ENCODE assay signal across 8 cellular contexts in genomic region chr10:27155073-27155754, GRCh38. TPM values are rescaled to one million over a fixed set of nuclear protein-coding genes. Genes with fewer than 3 reads are reported as not detected.
DNase-seq lines count a peak whose midpoint lies in the region; ATAC-seq, FAIRE-seq and TF ChIP-seq lines count a peak whose summit lies in the region.

Gene MASTL, plus strand, starts transcription at chr10:27155352. Its CDS starts 75 bp downstream, at chr10:27155427.

- H3K36me3 Mint-ChIP-seq in HFFc6 (ENCODE audit: low read depth), result peaks cover 35% of the 10 kb centered on the region
- H3K36me3 Mint-ChIP-seq in activated naive CD8-positive, alpha-beta T cell treated with anti-CD3 and anti-CD28 coated beads, Interleukin-2, amount 50 U/mL, for 24 hours (ENCODE audit: low read depth), result peaks cover 51% of the 10 kb centered on the region

- DNase-seq in GM12864 (ENCODE audit: low read depth), result peak; percentile 82
- DNase-seq in HFFc6, result peak; percentile 88
- DNase-seq in NAMALWA (ENCODE audit: low spot score), result peak; percentile 97
- peak; percentile 84 for DNase-seq in SW480 (ENCODE audit: low spot score)
- peak; percentile 95 for DNase-seq in activated naive CD8-positive, alpha-beta T cell treated with anti-CD3 and anti-CD28 coated beads, Interleukin-2, amount 50 U/mL, for 24 hours
- peak; percentile 96 for DNase-seq in Right ventricle myocardium superior
- DNase-seq in pancreas, result peak; percentile 89 to 96 (median 92)
- peak; percentile 95 to 96 for DNase-seq in tibial artery

- no peaks in the 10 kb centered on the region for H3K9me3 ChIP-seq in pancreas
- no peaks in the 10 kb centered on the region for H3K9me3 ChIP-seq in tibial artery

- peak; percentile 81 for ATAC-seq in activated naive CD8-positive, alpha-beta T cell treated with anti-CD3 and anti-CD28 coated beads, Interleukin-2, amount 50 U/mL, for 24 hours
- ATAC-seq in Right ventricle myocardium superior (ENCODE audit: poor library complexity) (peak; percentile 97), pancreas (peak; percentile 90 to 95 (median 92))

- peak within 1 kb of the TSS; percentile 92 for H3K4me3 ChIP-seq in GM12864 (ENCODE audit: low read depth, low read length)
- peak within 1 kb of the TSS; percentile 52 to 86 (median 83) for H3K4me3 ChIP-seq in pancreas
- peak within 1 kb of the TSS; percentile 61 to 94 for H3K4me3 ChIP-seq in tibial artery

- H3K27ac ChIP-seq in pancreas (peak within 1 kb of the TSS; percentile 96 to 99 (median 98)), tibial artery (peak within 1 kb of the TSS; percentile 95 to 100)

- intact Hi-C loops in Right ventricle myocardium superior (cut with DNase I) (no loop called here), pancreas (cut with DNase I) (no loop called here), tibial artery (cut with DNase I; ENCODE audit: low total_unique reads) (loop anchor here (5.0 kb wide), 1 partner anchor 87 kb away; the partner anchor contains the start of gene ACBD5)

- 0% methylated on average over 53 to 55 of the region's 55 CpGs for WGBS in pancreas, 2 donors

- FAIRE-seq in pancreas (lab: Jason Lieb, UNC), result no peak

- TF ChIP-seq CTCF in GM12864 (IDR thresholded peaks at IDR 0.05; ENCODE audit: low read depth, low read length, missing control alignments) (no peak), HFFc6 (IDR thresholded peaks at IDR 0.05) (no peak), pancreas (IDR thresholded peaks at IDR 0.05) (no peak), tibial artery (IDR thresholded peaks at IDR 0.05) (no peak)

- peak within 1 kb of the TSS; percentile 100 for H3K27ac Mint-ChIP-seq in HFFc6
- H3K27ac Mint-ChIP-seq in activated naive CD8-positive, alpha-beta T cell treated with anti-CD3 and anti-CD28 coated beads, Interleukin-2, amount 50 U/mL, for 24 hours, result peak within 1 kb of the TSS; percentile 100

- peaks cover 0 to 3% (median 0%) of the 10 kb centered on the region in 3 donors for H3K36me3 ChIP-seq in pancreas
- H3K36me3 ChIP-seq in tibial artery, result peaks cover 0 to 12% (median 9%) of the 10 kb centered on the region in 3 donors

- H3K27me3 ChIP-seq in pancreas (no peaks in the 10 kb centered on the region), tibial artery (no peaks in the 10 kb centered on the region)

- H3K4me1 ChIP-seq in pancreas, result peaks cover 0 to 20% (median 13%) of the 10 kb centered on the region in 3 donors
- H3K4me1 ChIP-seq in tibial artery, result peaks cover 0 to 37% (median 14%) of the 10 kb centered on the region in 4 donors

- H3K27me3 Mint-ChIP-seq in HFFc6 (ENCODE audit: insufficient read depth), result peaks cover 13% of the 10 kb centered on the region
- H3K27me3 Mint-ChIP-seq in activated naive CD8-positive, alpha-beta T cell treated with anti-CD3 and anti-CD28 coated beads, Interleukin-2, amount 50 U/mL, for 24 hours, result no peaks in the 10 kb centered on the region

- H3K4me1 Mint-ChIP-seq in HFFc6 (ENCODE audit: low read depth), result peaks cover 41% of the 10 kb centered on the region
- H3K4me1 Mint-ChIP-seq in activated naive CD8-positive, alpha-beta T cell treated with anti-CD3 and anti-CD28 coated beads, Interleukin-2, amount 50 U/mL, for 24 hours, result peaks cover 46% of the 10 kb centered on the region

- no peaks in the 10 kb centered on the region for H3K9me3 Mint-ChIP-seq in HFFc6
- no peaks in the 10 kb centered on the region for H3K9me3 Mint-ChIP-seq in activated naive CD8-positive, alpha-beta T cell treated with anti-CD3 and anti-CD28 coated beads, Interleukin-2, amount 50 U/mL, for 24 hours

- H3K4me3 Mint-ChIP-seq in HFFc6, result peak within 1 kb of the TSS; percentile 97
- peak within 1 kb of the TSS; percentile 95 for H3K4me3 Mint-ChIP-seq in activated naive CD8-positive, alpha-beta T cell treated with anti-CD3 and anti-CD28 coated beads, Interleukin-2, amount 50 U/mL, for 24 hours

RNA-seq across cellular contexts. Expression of gene MASTL, which starts in this region (rescaled TPM):
- 10 to 100 TPM in 5 of 6 experiments, 1 to 10 TPM in 1; 8.2 to 14.3 (median 13.0) TPM for total RNA-seq in HFFc6 (2021; fragmentation: NEBNext Ultra II Directional; extraction: Animal tissue kit (Norgen Biotek cat#: 25700))
- total RNA-seq in Right ventricle myocardium superior (1.6 TPM), pancreas (1 to 10 TPM; 1.6 to 3.7 (median 2.1) TPM)
- polyA plus RNA-seq in pancreas, result 1 to 10 TPM; 1.3 to 3.2 TPM

Comparison
In these comparisons a context has a peak if more than half of its experiments do, and no peak if none do; other contexts are left out.
1. Peak in every context shown above with its lines: DNase-seq, ATAC-seq, H3K4me3 ChIP-seq and H3K27ac ChIP-seq.